ENCODE assay signal across 1 cellular context in the genomic region with DNA sequence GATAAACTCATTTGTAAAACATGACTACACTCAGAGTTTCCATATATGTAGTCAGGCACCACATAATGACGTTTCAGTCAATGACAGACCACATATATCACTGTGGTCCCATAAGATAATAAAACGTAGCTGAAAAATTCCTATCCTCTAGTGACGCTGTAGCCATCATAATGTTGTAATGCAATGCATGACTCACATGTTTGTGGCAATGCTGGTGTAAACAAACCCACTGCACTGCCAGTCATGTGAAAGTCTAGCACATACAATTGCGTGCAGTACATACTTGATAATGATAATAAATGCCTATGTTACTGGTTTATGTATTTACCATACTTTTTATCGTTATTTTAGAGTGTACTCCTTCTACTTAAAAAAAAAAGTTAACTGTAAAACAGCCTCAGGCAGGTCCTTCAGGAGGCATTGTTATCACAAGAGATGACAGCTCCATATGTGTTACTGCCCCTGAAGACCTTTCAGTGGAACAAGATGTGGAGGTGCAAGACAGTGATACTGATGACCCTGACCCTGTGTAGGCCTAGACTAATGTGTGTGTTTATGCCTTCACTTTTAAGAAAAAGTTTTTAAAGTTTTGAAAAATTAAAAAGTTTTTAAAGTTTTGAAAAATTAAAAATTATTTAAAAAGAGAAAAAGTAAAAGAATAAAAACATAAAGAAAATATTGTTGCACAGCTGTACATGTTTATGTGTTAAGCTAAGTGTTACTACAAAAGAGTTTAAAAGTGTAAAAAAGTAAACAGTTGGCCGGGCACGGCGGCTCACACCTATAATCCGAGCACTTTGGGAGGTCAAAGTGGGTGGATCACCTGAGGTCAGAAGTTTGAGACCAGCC.
TF ChIP-seq lines count a peak whose summit lies in the region.

No MANE protein-coding gene starts in this region.

TF ChIP-seq in K562, 482 proteins besides CTCF, POLR2A, EP300 and RAD21 (continued from another document and continues in another):
- TF ChIP-seq ZBTB11 (CRISPR knock-in tag; IDR thresholded peaks at IDR 0.05) (peak in 1 of 3 experiments; percentile 70; a peak in 2 of 6 replicates), MBD2 (IDR thresholded peaks at IDR 0.05; ENCODE audit: borderline replicate concordance, low read depth) (no peak), ESRRA (IDR thresholded peaks at IDR 0.05; ENCODE audit: borderline replicate concordance, low read depth) (peak; percentile 47; the same call in 1 of the 2 replicates), TAF9B (IDR thresholded peaks at IDR 0.05; ENCODE audit: partially characterized antibody) (peak; percentile 80), TEAD1 (CRISPR knock-in tag; IDR thresholded peaks at IDR 0.05) (peak; percentile 26 to 54; a peak in 2 of 4 replicates), L3MBTL2 (IDR thresholded peaks at IDR 0.05) (peak; percentile 66), MYNN (IDR thresholded peaks at IDR 0.05) (peak; percentile 79), MYNN (CRISPR knock-in tag; IDR thresholded peaks at IDR 0.05) (no peak), ZNF316 (IDR thresholded peaks at IDR 0.05) (peak; percentile 53), SPI1 (IDR thresholded peaks at IDR 0.05; ENCODE audit: borderline replicate concordance, low read depth, low read length) (no peak), CTBP1 (IDR thresholded peaks at IDR 0.05; ENCODE audit: borderline replicate concordance) (peak; percentile 80; the same call in 1 of the 2 replicates), CUX1 (CRISPR knock-in tag; IDR thresholded peaks at IDR 0.05) (0 out of 2 replicates have a peak, but pooled peaks have one; percentile 10), MYBL2 (IDR thresholded peaks at IDR 0.05; ENCODE audit: low read depth) (no peak), MYBL2 (CRISPR knock-in tag; IDR thresholded peaks at IDR 0.05; ENCODE audit: borderline replicate concordance) (no peak), THRAP3 (IDR thresholded peaks at IDR 0.05; ENCODE audit: borderline replicate concordance) (no peak), SIN3B (IDR thresholded peaks at IDR 0.05; ENCODE audit: low read depth) (no peak), GATAD2A (IDR thresholded peaks at IDR 0.05) (peak; percentile 73; the same call in 1 of the 2 replicates), ZBED1 (IDR thresholded peaks at IDR 0.05) (0 out of 2 replicates have a peak, but pooled peaks have one; percentile 56), ZNF347 (CRISPR knock-in tag; IDR thresholded peaks at IDR 0.05; ENCODE audit: low read depth) (no peak), ARID1B (IDR thresholded peaks at IDR 0.05) (peak; percentile 95), NR2C1 (IDR thresholded peaks at IDR 0.05) (peak; percentile 62), NR2C1 (tag; IDR thresholded peaks at IDR 0.05) (peak; percentile 27; the same call in 1 of the 2 replicates), NONO (IDR thresholded peaks at IDR 0.05; ENCODE audit: low read depth in 2 of 2, low read length in 1 of 2) (0 out of 4 replicates have a peak, but pooled peaks of 1 of the 2 experiments have one; percentile 28), NR2C2 (CRISPR knock-in tag; IDR thresholded peaks at IDR 0.05) (no peak), NR2C2 (tag; IDR thresholded peaks at IDR 0.05) (peak; percentile 70), GABPA (tag; conservative IDR thresholded peaks at IDR 0.05; ENCODE audit: low read depth) (0 out of 2 replicates have a peak, but pooled peaks have one; percentile 12), SP1 (CRISPR knock-in tag; IDR thresholded peaks at IDR 0.05) (0 out of 2 replicates have a peak, but pooled peaks have one; percentile 33), TEAD4 (IDR thresholded peaks at IDR 0.05; ENCODE audit: low read length) (peak; percentile 85), TEAD4 (CRISPR knock-in tag; IDR thresholded peaks at IDR 0.05; ENCODE audit: borderline replicate concordance) (no peak), NR3C1 (CRISPR knock-in tag; IDR thresholded peaks at IDR 0.05) (no peak), ZFX (CRISPR knock-in tag; IDR thresholded peaks at IDR 0.05) (peak; percentile 74), HDAC3 (IDR thresholded peaks at IDR 0.05; ENCODE audit: borderline replicate concordance, partially characterized antibody) (peak; percentile 68), PML (IDR thresholded peaks at IDR 0.05; ENCODE audit: low read length) (peak; percentile 81), ATF1 (CRISPR knock-in tag; IDR thresholded peaks at IDR 0.05) (no peak; the same call in 1 of the 2 replicates), ATF1 (tag; IDR thresholded peaks at IDR 0.05) (peak; percentile 98), NBN (IDR thresholded peaks at IDR 0.05; ENCODE audit: low read depth) (peak; percentile 92; the same call in 1 of the 2 replicates), DPF2 (IDR thresholded peaks at IDR 0.05) (peak; percentile 98), ZNF217 (CRISPR knock-in tag; IDR thresholded peaks at IDR 0.05) (no peak), FOXA1 (IDR thresholded peaks at IDR 0.05; ENCODE audit: borderline replicate concordance) (no peak), TOE1 (IDR thresholded peaks at IDR 0.05; ENCODE audit: borderline replicate concordance) (no peak), TOE1 (CRISPR knock-in tag; IDR thresholded peaks at IDR 0.05; ENCODE audit: borderline replicate concordance, low read depth) (no peak), STAG1 (CRISPR knock-in tag; IDR thresholded peaks at IDR 0.05; ENCODE audit: borderline replicate concordance) (no peak), ZMIZ1 (IDR thresholded peaks at IDR 0.05; ENCODE audit: low read depth in 2 of 2, low read length in 2 of 2) (peak in 1 of 2 experiments; percentile 50; a peak in 1 of 4 replicates), SRSF7 (optimal IDR thresholded peaks at IDR 0.05; ENCODE audit: low read depth, low read length) (no peak), E2F4 (CRISPR knock-in tag; IDR thresholded peaks at IDR 0.05; ENCODE audit: low read depth) (no peak), LCOR (CRISPR knock-in tag; IDR thresholded peaks at IDR 0.05) (no peak), NEUROD1 (IDR thresholded peaks at IDR 0.05; ENCODE audit: borderline replicate concordance, low read depth, low read length, partially characterized antibody) (peak; percentile 80)
- TF ChIP-seq, protein P1, sequence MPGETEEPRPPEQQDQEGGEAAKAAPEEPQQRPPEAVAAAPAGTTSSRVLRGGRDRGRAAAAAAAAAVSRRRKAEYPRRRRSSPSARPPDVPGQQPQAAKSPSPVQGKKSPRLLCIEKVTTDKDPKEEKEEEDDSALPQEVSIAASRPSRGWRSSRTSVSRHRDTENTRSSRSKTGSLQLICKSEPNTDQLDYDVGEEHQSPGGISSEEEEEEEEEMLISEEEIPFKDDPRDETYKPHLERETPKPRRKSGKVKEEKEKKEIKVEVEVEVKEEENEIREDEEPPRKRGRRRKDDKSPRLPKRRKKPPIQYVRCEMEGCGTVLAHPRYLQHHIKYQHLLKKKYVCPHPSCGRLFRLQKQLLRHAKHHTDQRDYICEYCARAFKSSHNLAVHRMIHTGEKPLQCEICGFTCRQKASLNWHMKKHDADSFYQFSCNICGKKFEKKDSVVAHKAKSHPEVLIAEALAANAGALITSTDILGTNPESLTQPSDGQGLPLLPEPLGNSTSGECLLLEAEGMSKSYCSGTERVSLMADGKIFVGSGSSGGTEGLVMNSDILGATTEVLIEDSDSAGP (CRISPR knock-in tag; IDR thresholded peaks at IDR 0.05): no peak
- TF ChIP-seq, protein P2, sequence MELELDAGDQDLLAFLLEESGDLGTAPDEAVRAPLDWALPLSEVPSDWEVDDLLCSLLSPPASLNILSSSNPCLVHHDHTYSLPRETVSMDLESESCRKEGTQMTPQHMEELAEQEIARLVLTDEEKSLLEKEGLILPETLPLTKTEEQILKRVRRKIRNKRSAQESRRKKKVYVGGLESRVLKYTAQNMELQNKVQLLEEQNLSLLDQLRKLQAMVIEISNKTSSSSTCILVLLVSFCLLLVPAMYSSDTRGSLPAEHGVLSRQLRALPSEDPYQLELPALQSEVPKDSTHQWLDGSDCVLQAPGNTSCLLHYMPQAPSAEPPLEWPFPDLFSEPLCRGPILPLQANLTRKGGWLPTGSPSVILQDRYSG (tag; conservative IDR thresholded peaks at IDR 0.05; ENCODE audit: low read depth): 0 out of 2 replicates have a peak, but pooled peaks have one; percentile 40
